In the genomic region with DNA sequence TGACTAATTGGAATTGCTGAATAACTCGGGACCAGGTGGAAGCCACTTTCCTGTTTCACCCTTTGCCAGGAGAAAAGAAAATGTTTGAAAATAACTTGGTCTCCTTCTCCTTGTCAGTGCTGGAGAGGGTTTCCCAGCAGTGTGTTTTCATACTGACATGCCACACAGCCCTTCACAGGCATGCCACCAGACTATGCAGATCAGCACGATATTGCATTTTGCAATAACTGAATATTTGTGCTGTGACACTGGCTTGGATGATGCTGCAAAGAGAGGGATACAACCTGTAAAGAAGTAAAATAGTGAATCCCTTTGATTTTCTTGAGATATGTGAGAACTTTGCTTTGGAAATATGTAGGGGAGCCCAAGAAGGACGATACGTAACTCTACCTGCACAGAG, we compare ENCODE assay signal across 18 cellular contexts.
"Had no signal": no experiment of that assay in that cellular context is flagged by ENCODE, and none has a peak within 500 bp of the region (broad histone marks: within the 10 kb centered on the region; RNA-seq: fewer than 3 reads in every experiment).

No MANE protein-coding gene starts in this region.

- H3K4me1 ChIP-seq: foreskin keratinocyte had no signal

- H3K4me3 ChIP-seq: lower lobe of right lung, tibial nerve had no signal

- DNase-seq: activated naive CD4-positive, alpha-beta T cell treated with Interleukin-2 at 50 U/mL for 16 hours; activated naive CD8-positive, alpha-beta T cell treated with anti-CD3 and anti-CD28 coated beads for 36 hours; activated T-cell treated with anti-CD3 and anti-CD28 coated beads, Interleukin-2, amount 50 U/mL, for 1 hour; cerebellar nuclear complex; cortex of kidney; foreskin keratinocyte; left colon; lower lobe of right lung; mesendoderm; naive B cell; occipital lobe; posterior cingulate gyrus; stimulated activated CD4-positive, alpha-beta T cell treated with anti-CD3 and anti-CD28 coated beads, Interleukin-4, amount 100 ng/mL, for 24 hours; stimulated activated naive CD4-positive, alpha-beta T cell treated with Interleukin-2 at 50 U/mL for 16 hours; T-cell had no signal

- H3K9me3 ChIP-seq: lower lobe of right lung, tibial nerve had no signal

- H3K27me3 ChIP-seq: tibial nerve had no signal

- H3K27ac ChIP-seq: epithelial cell of prostate, foreskin keratinocyte, lower lobe of right lung had no signal

- H3K36me3 ChIP-seq: lower lobe of right lung, tibial nerve had no signal

- ATAC-seq: activated T-helper 17 cell treated with anti-CD3 and anti-CD28 coated beads, Interleukin-2, amount 50 U/mL, for 72 hours; foreskin keratinocyte; left colon; T-cell had no signal
